In the genomic region with DNA sequence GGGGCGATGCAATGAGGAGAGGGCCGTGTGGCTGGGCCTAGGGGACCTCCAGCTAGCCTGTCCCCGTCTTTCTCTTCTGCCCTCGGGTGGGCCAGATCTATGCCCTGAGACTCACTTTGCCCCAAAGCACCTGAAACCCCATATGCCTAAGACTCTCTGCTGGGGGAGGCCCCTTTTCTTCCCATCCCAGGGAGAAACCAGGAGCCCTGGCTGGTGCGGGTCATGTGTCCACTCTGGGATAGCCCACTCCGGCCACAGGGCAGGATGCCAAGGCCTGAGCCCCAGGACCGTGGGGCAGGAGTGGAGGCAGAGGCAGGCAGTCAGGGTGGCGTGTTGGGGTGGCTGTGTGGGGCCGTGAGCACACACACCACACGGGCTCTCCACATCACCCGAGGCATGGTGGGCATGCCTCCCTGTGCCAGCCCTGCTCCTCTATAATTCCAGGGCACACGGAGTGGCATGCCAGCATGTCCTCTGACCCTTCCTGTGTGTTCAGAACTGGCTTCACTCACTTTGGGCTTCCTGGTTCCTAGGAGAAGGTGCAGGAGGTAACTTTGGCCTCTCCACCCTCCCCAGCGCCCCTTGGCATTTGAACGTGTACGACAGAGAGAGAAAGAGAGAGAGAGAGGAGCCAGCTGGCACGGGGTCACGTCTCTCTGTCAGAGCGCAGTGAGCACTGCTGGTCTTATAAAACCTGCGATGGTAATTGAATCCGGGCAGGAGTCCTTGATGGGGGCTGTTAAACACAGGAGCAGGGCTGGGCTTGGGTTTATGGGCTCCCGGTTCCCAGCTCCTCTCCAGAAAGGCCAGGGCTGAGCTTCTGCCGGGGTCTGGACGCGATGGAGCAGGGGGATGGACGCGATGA, we compare ENCODE assay signal across 15 cellular contexts.
DNase-seq lines count a peak whose midpoint lies in the region; ATAC-seq and TF ChIP-seq lines count a peak whose summit lies in the region.
"Had no signal": no experiment of that assay in that cellular context is flagged by ENCODE, and none has a peak within 500 bp of the region (broad histone marks: within the 10 kb centered on the region; RNA-seq: fewer than 3 reads in every experiment).

No MANE protein-coding gene starts in this region.

- H2BK20ac ChIP-seq in H9 (ENCODE audit: low read depth, low read length, poor library complexity, severe bottlenecking) = no peak overlapping the region

- no peak overlapping the region for H3K56ac ChIP-seq in H9 (ENCODE audit: insufficient read length, low read depth, low read length)

- H3K27me3 ChIP-seq in BE2C = no peaks in the 10 kb centered on the region
- no peaks in the 10 kb centered on the region for H3K27me3 ChIP-seq in H9 (ENCODE audit: insufficient read depth, low read length)
- H3K27me3 ChIP-seq: MG63 had no signal

- H3K18ac ChIP-seq in H9 (ENCODE audit: insufficient read length, low read depth, low read length) = no peak overlapping the region

- H3K27ac ChIP-seq in H9 (ENCODE audit: insufficient read length, low read depth, low read length) = no peak overlapping the region

- no peak overlapping the region for H3K4ac ChIP-seq in H9 (ENCODE audit: low read depth, low read length)

- ATAC-seq in mucosa of descending colon = peak; percentile 70
- ATAC-seq in SK-N-SH treated with all-trans-retinoic acid at 6 μM for 48 hours = no peak
- no peak for ATAC-seq in GM21526 (IDR thresholded peaks at IDR 0.05; ENCODE audit: low FRiP score, unreplicated experiment)

- H4K5ac ChIP-seq in H9 (ENCODE audit: insufficient read length, low read depth, low read length) = no peak overlapping the region

- H3K79me2 ChIP-seq in H9 (ENCODE audit: insufficient read depth, low read length) = no peaks in the 10 kb centered on the region

- H3K9me3 ChIP-seq in BE2C (peaks cover 7% of the 10 kb centered on the region), H9 (ENCODE audit: control insufficient read depth, low read depth, low read length) (no peaks in the 10 kb centered on the region), mucosa of descending colon (no peaks in the 10 kb centered on the region)
- H3K9me3 ChIP-seq: HAP-1, MG63, SK-N-SH had no signal

- H3T11ph ChIP-seq in H9 (ENCODE audit: low read length) = no peak overlapping the region

- H3K4me1 Mint-ChIP-seq in H9 = peaks cover 5 to 7% of the 10 kb centered on the region in 2 experiments
- no peaks in the 10 kb centered on the region for H3K4me1 Mint-ChIP-seq in chondrocyte (ENCODE audit: low read depth)
- H3K4me1 Mint-ChIP-seq in nephron progenitor cell = peaks cover 35% of the 10 kb centered on the region
- H3K4me1 Mint-ChIP-seq: B cell had no signal

- peaks cover 56% of the 10 kb centered on the region for H3K4me1 ChIP-seq in BE2C
- H3K4me1 ChIP-seq in H9 (ENCODE audit: insufficient read depth, low read length) = no peaks in the 10 kb centered on the region
- peaks cover 32% of the 10 kb centered on the region for H3K4me1 ChIP-seq in mucosa of descending colon (ENCODE audit: low read depth)
- H3K4me1 ChIP-seq: HAP-1 had no signal

- H2BK15ac ChIP-seq in H9 (ENCODE audit: low read depth, low read length) = no peak overlapping the region

- H4K91ac ChIP-seq in H9 (ENCODE audit: insufficient read length, low read depth, low read length) = no peak overlapping the region

- H2AFZ ChIP-seq in H9 (ENCODE audit: low read length) = no peak overlapping the region

- H2BK12ac ChIP-seq in H9 (ENCODE audit: insufficient read length, low read depth, low read length) = no peak overlapping the region

- no peak overlapping the region for H3K4me3 ChIP-seq in BE2C (ENCODE audit: low read depth, low read length)
- H3K4me3 ChIP-seq in mucosa of descending colon = no peak overlapping the region
- H3K4me3 ChIP-seq: HAP-1, MG63 had no signal

- H4K8ac ChIP-seq in H9 (replicated peaks; ENCODE audit: insufficient read length, low read depth, low read length) = no peak overlapping the region

- intact Hi-C loops in mucosa of descending colon (cut with DNase I, micrococcal nuclease) = no loop called here

- WGBS in H9 (ENCODE audit: extremely low coverage, insufficient read length, low lambda C conversion rate) = no CpG with 5 or more reads among the region's 26 CpGs

- H3K4me3 Mint-ChIP-seq in H9 (no peak overlapping the region), chondrocyte (ENCODE audit: unreplicated experiment) (no peak overlapping the region), nephron progenitor cell (no peak overlapping the region)
- H3K4me3 Mint-ChIP-seq: B cell had no signal

- H3K23ac ChIP-seq in H9 (ENCODE audit: insufficient read length, low read depth, low read length) = no peak overlapping the region

- no peaks in the 10 kb centered on the region for H4K20me1 ChIP-seq in H9 (ENCODE audit: control insufficient read depth, insufficient read depth, insufficient read length)

- H3K79me1 ChIP-seq in H9 (ENCODE audit: insufficient read depth, low read depth, low read length, poor library complexity, severe bottlenecking) = no peaks in the 10 kb centered on the region

- H3K27ac Mint-ChIP-seq in H9 (peak overlapping the region in 1 of 3 experiments; percentile 71; a peak in 1 of 7 replicates), chondrocyte (ENCODE audit: unreplicated experiment) (no peak overlapping the region), nephron progenitor cell (no peak overlapping the region)
- H3K27ac Mint-ChIP-seq: B cell had no signal

- H2BK120ac ChIP-seq in H9 (ENCODE audit: low read depth, low read length, poor library complexity, severe bottlenecking) = no peak overlapping the region

- no peak overlapping the region for H3K9ac ChIP-seq in H9 (ENCODE audit: extremely low read depth, insufficient read length, low read length)
- H3K9ac ChIP-seq: SK-N-SH had no signal

- H3K36me3 Mint-ChIP-seq in H9 (ENCODE audit: insufficient read depth in 1 of 3, low read depth in 3 of 3) = no peaks in the 10 kb centered on the region
- H3K36me3 Mint-ChIP-seq in chondrocyte (ENCODE audit: low read depth) = no peaks in the 10 kb centered on the region
- no peaks in the 10 kb centered on the region for H3K36me3 Mint-ChIP-seq in nephron progenitor cell (ENCODE audit: low read depth)

- peaks cover 4% of the 10 kb centered on the region; the same call in 1 of the 2 replicates for H3K36me3 ChIP-seq in BE2C
- H3K36me3 ChIP-seq in mucosa of descending colon (ENCODE audit: low read depth) = no peaks in the 10 kb centered on the region
- H3K36me3 ChIP-seq: HAP-1, MG63 had no signal

- H3K23me2 ChIP-seq in H9 (ENCODE audit: insufficient read length, low read depth, low read length, poor library complexity, severe bottlenecking) = no peaks in the 10 kb centered on the region

- no peak overlapping the region for H2BK5ac ChIP-seq in H9 (ENCODE audit: insufficient read length, low read length)

- no peak overlapping the region; the same call in 1 of the 2 replicates for H3K14ac ChIP-seq in H9 (ENCODE audit: insufficient read depth, low read length)

- peaks cover 10% of the 10 kb centered on the region for H3K27me3 Mint-ChIP-seq in H9 (ENCODE audit: low read depth)
- peaks cover 16% of the 10 kb centered on the region for H3K27me3 Mint-ChIP-seq in chondrocyte (ENCODE audit: low read depth)
- peaks cover 21% of the 10 kb centered on the region for H3K27me3 Mint-ChIP-seq in nephron progenitor cell (ENCODE audit: low read depth, poor library complexity)

- H2AK5ac ChIP-seq in H9 (ENCODE audit: insufficient read length, low read length) = no peak overlapping the region

- DNase-seq in BE2C (peak; percentile 5), H9 (peak; percentile 15), chondrocyte (ENCODE audit: low spot score) (peak; percentile 87), mucosa of descending colon (peak; percentile 75 to 78 (median 78)), nucleus accumbens (lab: John Stamatoyannopoulos, UW) (no peak), nephron progenitor cell (no peak)
- DNase-seq: activated T-cell treated with anti-CD3 and anti-CD28 coated beads, Interleukin-2, amount 50 U/mL, for 48 hours; MG63; NK-92 treated with Interleukin-12 subunit alpha and Interleukin-12 subunit beta, amount 100 ng/mL, for 24 hours; occipital lobe; SK-N-SH had no signal

- peaks cover 4% of the 10 kb centered on the region in 2 experiments; a peak in 4 of 5 replicates for H3K9me3 Mint-ChIP-seq in H9
- no peaks in the 10 kb centered on the region for H3K9me3 Mint-ChIP-seq in chondrocyte (ENCODE audit: low read depth)
- no peaks in the 10 kb centered on the region for H3K9me3 Mint-ChIP-seq in nephron progenitor cell

- no peak for TF ChIP-seq CTCF in BE2C (IDR thresholded peaks at IDR 0.05; ENCODE audit: low read depth, low read length)
- no peak for TF ChIP-seq CTCF in H9 (conservative IDR thresholded peaks at IDR 0.05)
- no peak for TF ChIP-seq CTCF in chondrocyte (IDR thresholded peaks at IDR 0.05)
- no peak for TF ChIP-seq CTCF in mucosa of descending colon (IDR thresholded peaks at IDR 0.05)
- no peak for TF ChIP-seq CTCF in nephron progenitor cell (IDR thresholded peaks at IDR 0.05)

- no peak overlapping the region for H3K4me2 ChIP-seq in H9 (ENCODE audit: insufficient read depth, insufficient read length, low read length)
- H3K4me2 ChIP-seq: SK-N-SH had no signal

TF ChIP-seq in SK-N-SH treated with all-trans-retinoic acid at 6 μM for 48 hours, 23 proteins besides CTCF, POLR2A, EP300 and RAD21 (continues in another document):
- no peak for TF ChIP-seq ZNF70 (CRISPR knock-in tag; IDR thresholded peaks at IDR 0.05)
- TF ChIP-seq PPARA (CRISPR knock-in tag; IDR thresholded peaks at IDR 0.05; ENCODE audit: borderline replicate concordance) = no peak
- TF ChIP-seq ISL1 (CRISPR knock-in tag; IDR thresholded peaks at IDR 0.05) = no peak
- no peak for TF ChIP-seq OSR1 (CRISPR knock-in tag; IDR thresholded peaks at IDR 0.05)
- no peak for TF ChIP-seq ZFP3 (CRISPR knock-in tag; IDR thresholded peaks at IDR 0.05)
- TF ChIP-seq ZNF565 (CRISPR knock-in tag; conservative IDR thresholded peaks at IDR 0.05; ENCODE audit: low read depth) = no peak

Comparison
In these comparisons a context has a peak if more than half of its experiments do, and no peak if none do; other contexts are left out.
1. DNase-seq: peak in BE2C (single experiment), H9 (single experiment), chondrocyte (single experiment) and mucosa of descending colon (3 of 3); none in nucleus accumbens (0 of 56) and nephron progenitor cell (single experiment).